Comparison of ENCODE assay signal across 9 cellular contexts in the genomic region with DNA sequence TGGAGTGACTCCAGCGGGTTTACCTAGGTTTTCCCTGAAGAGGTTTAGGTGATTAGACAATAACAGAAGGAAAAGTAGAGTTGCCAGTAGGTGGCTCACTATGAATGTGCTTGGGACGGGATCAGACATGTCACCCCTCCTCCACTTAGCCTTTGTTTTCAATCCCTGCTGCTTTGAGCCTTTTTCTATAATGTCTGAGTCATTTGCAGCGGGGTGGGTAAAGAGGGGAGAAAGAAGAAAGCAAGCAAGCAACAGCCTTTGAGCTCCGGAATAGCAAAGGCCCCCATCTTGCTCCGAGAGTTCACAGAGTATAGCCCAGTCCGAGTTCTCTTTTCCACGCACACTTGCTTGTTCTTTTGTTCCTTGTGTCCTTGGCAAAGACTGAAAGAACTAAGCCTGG.
DNase-seq lines count a peak whose midpoint lies in the region; ATAC-seq and TF ChIP-seq lines count a peak whose summit lies in the region.
"Had no signal": no experiment of that assay in that cellular context is flagged by ENCODE, and none has a peak within 500 bp of the region (broad histone marks: within the 10 kb centered on the region; RNA-seq: fewer than 3 reads in every experiment).

No MANE protein-coding gene starts in this region.

- ATAC-seq in GM21737 (IDR thresholded peaks at IDR 0.05; ENCODE audit: unreplicated experiment) (no peak), GM18519 (IDR thresholded peaks at IDR 0.05; ENCODE audit: low FRiP score, unreplicated experiment) (no peak)

- H3K27me3 ChIP-seq in SJSA1 (replicated peaks) (no peaks in the 10 kb centered on the region), neural progenitor cell (no peaks in the 10 kb centered on the region)

- no peak overlapping the region for H3K27ac ChIP-seq in SJSA1
- peak overlapping the region; percentile 66 for H3K27ac ChIP-seq in neural progenitor cell

- H3K27me3 Mint-ChIP-seq in neural progenitor cell (ENCODE audit: insufficient read depth, low read depth), result peaks cover 4% of the 10 kb centered on the region

- no peaks in the 10 kb centered on the region for H3K79me2 ChIP-seq in neural progenitor cell (ENCODE audit: low read depth)

- no peaks in the 10 kb centered on the region for H3K36me3 ChIP-seq in SJSA1
- no peaks in the 10 kb centered on the region for H3K36me3 ChIP-seq in neural progenitor cell

- DNase-seq in Ammon's horn (ENCODE audit: low spot score) (peak; percentile 97), SJSA1 (ENCODE audit: low read depth in 1 of 2, low spot score in 2 of 2) (peak; percentile 66 to 69), fibroblast of the aortic adventitia (ENCODE audit: low read depth) (peak; percentile 83), neural progenitor cell (ENCODE audit: low spot score) (peak; percentile 88), NCI-H226 (no peak)

- no peaks in the 10 kb centered on the region for H3K9me3 ChIP-seq in SJSA1 (replicated peaks)
- no peaks in the 10 kb centered on the region for H3K9me3 ChIP-seq in neural progenitor cell (ENCODE audit: low read depth)

- H2AFZ ChIP-seq in neural progenitor cell (replicated peaks), result peak overlapping the region; percentile 35

- H3K4me3 ChIP-seq in SJSA1 (no peak overlapping the region), fibroblast of the aortic adventitia (ENCODE audit: low read depth, low read length) (peak overlapping the region; percentile 32), neural progenitor cell (peak overlapping the region; percentile 33)
- H3K4me3 ChIP-seq: lung had no signal

- peak overlapping the region; percentile 80 for H3K4me3 Mint-ChIP-seq in neural progenitor cell

- no peak overlapping the region for H3K9ac ChIP-seq in neural progenitor cell

- no peaks in the 10 kb centered on the region for H4K20me1 ChIP-seq in neural progenitor cell (ENCODE audit: low read depth)

- H3K4me1 Mint-ChIP-seq in neural progenitor cell, result peaks cover 50% of the 10 kb centered on the region

- TF ChIP-seq CTCF in LNCAP (IDR thresholded peaks at IDR 0.05) (peak; percentile 67), fibroblast of the aortic adventitia (IDR thresholded peaks at IDR 0.05; ENCODE audit: insufficient read depth, low read length) (peak; percentile 69), neural progenitor cell (IDR thresholded peaks at IDR 0.05) (peak; percentile 76)

- H3F3A ChIP-seq in neural progenitor cell (ENCODE audit: low read depth), result peaks cover 27% of the 10 kb centered on the region

- H3K36me3 Mint-ChIP-seq in neural progenitor cell, result peaks cover 2% of the 10 kb centered on the region

- peak overlapping the region; percentile 77 for H3K4me2 ChIP-seq in neural progenitor cell

- H3K27ac Mint-ChIP-seq in neural progenitor cell, result peak overlapping the region; percentile 98

- H3K9me3 Mint-ChIP-seq in neural progenitor cell, result peaks cover 11% of the 10 kb centered on the region

- H3K4me1 ChIP-seq in SJSA1 (replicated peaks) (peaks cover 4% of the 10 kb centered on the region), neural progenitor cell (peaks cover 41% of the 10 kb centered on the region)
